12 cellular contexts compared by ENCODE assay signal in genomic region chr2:38748391-38748790, GRCh38. TPM values are rescaled to one million over a fixed set of nuclear protein-coding genes. Genes with fewer than 3 reads are reported as not detected.
A peak's percentile ranks its signal among the peaks of the same experiment; 100 is the strongest.
DNase-seq lines count a peak whose midpoint lies in the region; TF ChIP-seq lines count a peak whose summit lies in the region.
"Had no signal": no experiment of that assay in that cellular context is flagged by ENCODE, and none has a peak within 500 bp of the region (broad histone marks: within the 10 kb centered on the region; RNA-seq: fewer than 3 reads in every experiment).

No MANE protein-coding gene starts in this region.

- H3K9me3 ChIP-seq in breast epithelium (no peaks in the 10 kb centered on the region), iPS-18a (ENCODE audit: control insufficient read depth, low read depth, low read length) (no peaks in the 10 kb centered on the region), vagina (no peaks in the 10 kb centered on the region)

- CTCF ChIA-PET in MCF 10A (lab: Yijun Ruan, JAX) = interaction anchor here (0.6 to 1.5 kb wide), 3 partner anchors 9 to 1936 kb away, joined by 3 to 17 read pairs (median 3); no protein-coding TSS in a partner anchor

- H3K4me3 Mint-ChIP-seq in MCF 10A (ENCODE audit: unreplicated experiment) = peak overlapping the region; percentile 90

- POLR2A ChIA-PET in MCF 10A (lab: Yijun Ruan, JAX) = interaction anchor here (0.6 to 2.3 kb wide), 2 partner anchors 28 to 148 kb away, joined by 3 to 10 read pairs; no protein-coding TSS in a partner anchor

- H3K9me3 Mint-ChIP-seq in MCF 10A (ENCODE audit: unreplicated experiment) = no peaks in the 10 kb centered on the region

- no TSS peak for BruUV-seq in MCF 10A (replicated peaks; lab: Mats Ljungman, UMichigan)

- H3K27me3 ChIP-seq in breast epithelium (no peaks in the 10 kb centered on the region), iPS-18a (ENCODE audit: control insufficient read depth, insufficient read depth, low read length) (no peaks in the 10 kb centered on the region), vagina (no peaks in the 10 kb centered on the region)

- intact Hi-C loops in MCF 10A (cut with micrococcal nuclease) = no loop called here
- intact Hi-C loops in breast epithelium (cut with DNase I; ENCODE audit: low total_unique reads) = no loop called here
- intact Hi-C loops in vagina (cut with DNase I) = no loop called here

- TF ChIP-seq POLR2A in breast epithelium (IDR thresholded peaks at IDR 0.05) (no peak), vagina (IDR thresholded peaks at IDR 0.05) (no peak)

- peak overlapping the region in 1 of 3 donors; percentile 86 for H3K4me3 ChIP-seq in breast epithelium
- H3K4me3 ChIP-seq in iPS-18a (ENCODE audit: low read length) = peak overlapping the region; percentile 87
- no peak overlapping the region for H3K4me3 ChIP-seq in vagina

- peaks cover 30% of the 10 kb centered on the region for H3K4me1 Mint-ChIP-seq in MCF 10A (ENCODE audit: insufficient read depth, unreplicated experiment)

- H3K27ac ChIP-seq in breast epithelium (no peak overlapping the region), VCaP (peak overlapping the region; percentile 95), iPS-18a (ENCODE audit: low read length) (no peak overlapping the region), vagina (peak overlapping the region; percentile 14)
- H3K27ac ChIP-seq: C4-2B had no signal

- H3K36me3 Mint-ChIP-seq in MCF 10A (ENCODE audit: insufficient read depth, unreplicated experiment) = peaks cover 79% of the 10 kb centered on the region

- H3K4me1 ChIP-seq in breast epithelium (peaks cover 0 to 10% of the 10 kb centered on the region in 2 donors), iPS-18a (ENCODE audit: control insufficient read depth, low read depth, low read length) (peaks cover 20% of the 10 kb centered on the region), vagina (peaks cover 60% of the 10 kb centered on the region)

- DNase-seq in MCF 10A (ENCODE audit: unreplicated experiment) = no peak
- DNase-seq in breast epithelium (ENCODE audit: low spot score in 2 of 2) = no peak
- no peak for DNase-seq in vagina (ENCODE audit: extremely low spot score in 2 of 2)
- no peak for DNase-seq in HT-29 (ENCODE audit: low spot score)
- no peak for DNase-seq in anterior cingulate cortex (lab: John Stamatoyannopoulos, UW)
- DNase-seq in LoVo (ENCODE audit: low spot score) = no peak
- DNase-seq: activated CD8-positive, alpha-beta memory T cell treated with anti-CD3 and anti-CD28 coated beads for 24 hours; SHP77; stimulated activated CD4-positive, alpha-beta T cell treated with anti-CD3 and anti-CD28 coated beads, Interleukin-12 subunit alpha, Interleukin-12 subunit beta, amount 100 ng/mL, for 4 hours had no signal

- H3K36me3 ChIP-seq in breast epithelium = peaks cover 18% of the 10 kb centered on the region
- peaks cover 67% of the 10 kb centered on the region for H3K36me3 ChIP-seq in iPS-18a (ENCODE audit: control insufficient read depth, low read depth, low read length)
- peaks cover 0 to 60% of the 10 kb centered on the region in 2 donors for H3K36me3 ChIP-seq in vagina

- H3K27ac Mint-ChIP-seq in MCF 10A (ENCODE audit: low read depth, unreplicated experiment) = no peak overlapping the region

- peak overlapping the region; percentile 10 for H3K9ac ChIP-seq in iPS-18a (ENCODE audit: low read length)

- H3K27me3 Mint-ChIP-seq in MCF 10A (ENCODE audit: insufficient read depth, unreplicated experiment) = no peaks in the 10 kb centered on the region

- TF ChIP-seq CTCF in MCF 10A (IDR thresholded peaks at IDR 0.05; ENCODE audit: unreplicated experiment) (no peak), breast epithelium (IDR thresholded peaks at IDR 0.05) (no peak), VCaP (conservative IDR thresholded peaks at IDR 0.05) (no peak), vagina (IDR thresholded peaks at IDR 0.05) (no peak)

RNA-seq across cellular contexts. Expression of gene SRSF7, which starts 2.8 kb away (rescaled TPM):
- 196 and 275 TPM in 2 replicates for total RNA-seq in MCF 10A (2022)
- total RNA-seq in breast epithelium = 100 to 1,000 TPM in 2 of 3 donors, 10 to 100 TPM in 1; 82.6 to 135 (median 116) TPM
- 106 TPM for total RNA-seq in vagina
- 124 and 133 TPM in 2 replicates for total RNA-seq in HT-29 (2014; rRNA removed; shearing (Covaris generic))

RNA-seq across cellular contexts. Expression of gene GEMIN6, which starts 29.6 kb away (rescaled TPM):
- total RNA-seq in MCF 10A (2022) (14.8 and 18.5 TPM in 2 replicates), breast epithelium (1 to 10 TPM; 5.6 to 7.6 (median 7.2) TPM), vagina (5.9 TPM)
- 6.9 and 9.0 TPM in 2 replicates for total RNA-seq in HT-29 (2014; rRNA removed; shearing (Covaris generic))

Comparison
In these comparisons a context has a peak if more than half of its experiments do, and no peak if none do; other contexts are left out.
1. H3K27ac ChIP-seq: peak in VCaP (single experiment) and vagina (single experiment); none in breast epithelium (0 of 2) and iPS-18a (single experiment).